In the genomic region with DNA sequence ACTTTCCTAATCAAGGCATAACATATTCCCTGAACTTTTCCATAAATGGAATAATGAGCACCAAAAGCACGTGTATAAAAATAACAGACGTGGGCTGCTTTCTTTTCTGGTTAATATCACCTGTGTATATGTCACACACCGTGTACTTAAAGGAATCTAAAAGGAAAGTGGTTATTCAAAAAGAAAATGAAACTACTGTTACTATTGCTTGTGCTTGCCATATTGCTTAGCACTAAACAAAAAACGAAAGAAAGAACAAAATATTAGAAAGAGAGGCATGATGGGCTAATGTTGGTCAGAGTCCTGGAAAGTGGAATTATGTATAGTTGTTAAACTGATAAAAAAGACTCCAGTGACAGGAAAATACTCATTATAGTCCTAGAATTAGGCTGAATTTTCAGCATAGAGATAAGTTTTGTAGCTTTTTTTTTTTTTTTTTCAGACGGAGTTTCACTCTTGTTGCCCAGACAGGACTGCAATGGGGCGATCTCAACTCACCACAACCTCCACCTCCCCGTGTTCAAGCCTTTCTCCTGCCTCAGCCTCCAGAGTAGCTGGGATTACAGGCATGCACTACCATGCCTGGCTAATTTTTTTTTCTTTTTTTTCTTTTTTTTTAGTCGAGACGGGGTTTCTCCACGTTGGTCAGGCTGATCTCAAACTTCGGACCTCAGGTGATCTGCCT, we compare ENCODE assay signal across 17 cellular contexts.
A peak's percentile ranks its signal among the peaks of the same experiment; 100 is the strongest.
DNase-seq lines count a peak whose midpoint lies in the region; ATAC-seq and TF ChIP-seq lines count a peak whose summit lies in the region.
"Had no signal": no experiment of that assay in that cellular context is flagged by ENCODE, and none has a peak within 500 bp of the region (broad histone marks: within the 10 kb centered on the region; RNA-seq: fewer than 3 reads in every experiment).

No MANE protein-coding gene starts in this region.

- ATAC-seq in GM18508 (IDR thresholded peaks at IDR 0.05; ENCODE audit: insufficient read depth, unreplicated experiment) (peak; percentile 76), GM21526 (IDR thresholded peaks at IDR 0.05; ENCODE audit: low FRiP score, unreplicated experiment) (peak; percentile 84), HG03175 (IDR thresholded peaks at IDR 0.05; ENCODE audit: unreplicated experiment) (peak; percentile 65)
- ATAC-seq in activated T-cell treated with anti-CD3 and anti-CD28 coated beads, Interleukin-2, amount 50 U/mL, for 72 hours (replicated peaks in 1 of 2): no peak
- ATAC-seq: Panc1 had no signal

- peaks cover 0 to 2% of the 10 kb centered on the region in 2 donors for H3K36me3 Mint-ChIP-seq in activated T-cell treated with anti-CD3 and anti-CD28 coated beads, Interleukin-2, amount 50 U/mL, for 72 hours (ENCODE audit: insufficient read depth in 2 of 2)

- peak overlapping the region; percentile 19 for H3K4me2 ChIP-seq in SU-DHL-6 (ENCODE audit: low read depth, low read length, poor library complexity, severe bottlenecking)
- H3K4me2 ChIP-seq: BLaER1 treated with 17β-estradiol and CSF1 and Interleukin-3, amounts not matched to agents 10 nM and 100 nM had no signal

- H3K36me3 ChIP-seq in SU-DHL-6 (ENCODE audit: low read length) (no peaks in the 10 kb centered on the region), WERI-Rb-1 (no peaks in the 10 kb centered on the region)
- H3K36me3 ChIP-seq: BLaER1 treated with 17β-estradiol and CSF1 and Interleukin-3, amounts not matched to agents 10 nM and 100 nM had no signal

- H3K27me3 Mint-ChIP-seq in activated T-cell treated with anti-CD3 and anti-CD28 coated beads, Interleukin-2, amount 50 U/mL, for 72 hours (ENCODE audit: low read depth): no peaks in the 10 kb centered on the region
- H3K27me3 Mint-ChIP-seq: activated CD4-positive, alpha-beta T cell treated with anti-CD3 and anti-CD28 coated beads, Interleukin-2, amount 10 ng/mL, durations not matched to agents 7 days and 5 days had no signal

- DNase-seq in activated T-cell treated with anti-CD3 and anti-CD28 coated beads, Interleukin-2, amount 50 U/mL, for 72 hours: no peak
- DNase-seq in occipital lobe (lab: John Stamatoyannopoulos, UW): no peak
- no peak for DNase-seq in WERI-Rb-1
- no peak for DNase-seq in NCI-H2081 treated with DMSO at 0.1 percent for 48 hours (lab: John Stamatoyannopoulos, UW)
- DNase-seq: activated CD4-positive, alpha-beta T cell treated with anti-CD3 and anti-CD28 coated beads, Interleukin-2, amount 10 ng/mL, durations not matched to agents 7 days and 5 days; effector CD4-positive, alpha-beta T cell; kidney glomerular epithelial cell; NCI-H2171; stimulated activated CD4-positive, alpha-beta T cell treated with anti-CD3 and anti-CD28 coated beads, Interleukin-2, amount 100 ng/mL, for 24 hours; stimulated activated naive CD4-positive, alpha-beta T cell had no signal

- H3K9me3 ChIP-seq in SU-DHL-6 (ENCODE audit: insufficient read depth, low read length) (no peaks in the 10 kb centered on the region), WERI-Rb-1 (ENCODE audit: severe bottlenecking) (no peaks in the 10 kb centered on the region)

- H2AFZ ChIP-seq in SU-DHL-6 (ENCODE audit: low read depth, low read length, severe bottlenecking): no peak overlapping the region

- TF ChIP-seq CTCF in SU-DHL-6 (IDR thresholded peaks at IDR 0.05; ENCODE audit: insufficient read depth, low read length, poor library complexity, severe bottlenecking) (no peak), WERI-Rb-1 (IDR thresholded peaks at IDR 0.05; ENCODE audit: low read depth, low read length) (no peak)

- no peaks in the 10 kb centered on the region for H3F3A ChIP-seq in SU-DHL-6 (ENCODE audit: insufficient read depth)

- no peaks in the 10 kb centered on the region for H3K9me2 ChIP-seq in SU-DHL-6 (replicated peaks; ENCODE audit: insufficient read depth, low read length)

- no peaks in the 10 kb centered on the region for H4K20me1 ChIP-seq in SU-DHL-6 (ENCODE audit: low read depth, low read length)
- H4K20me1 ChIP-seq: BLaER1 treated with 17β-estradiol and CSF1 and Interleukin-3, amounts not matched to agents 10 nM and 100 nM had no signal

- H3K27ac ChIP-seq in SU-DHL-6 (ENCODE audit: low read depth, low read length) (no peak overlapping the region), WERI-Rb-1 (no peak overlapping the region)
- H3K27ac ChIP-seq: BLaER1 treated with 17β-estradiol and CSF1 and Interleukin-3, amounts not matched to agents 10 nM and 100 nM had no signal

- no peak overlapping the region for H3K4me3 Mint-ChIP-seq in activated T-cell treated with anti-CD3 and anti-CD28 coated beads, Interleukin-2, amount 50 U/mL, for 72 hours
- H3K4me3 Mint-ChIP-seq: activated CD4-positive, alpha-beta T cell treated with anti-CD3 and anti-CD28 coated beads, Interleukin-2, amount 10 ng/mL, durations not matched to agents 7 days and 5 days had no signal

- no peaks in the 10 kb centered on the region for H3K79me2 ChIP-seq in SU-DHL-6 (ENCODE audit: insufficient read depth, low read length)

- H3K27me3 ChIP-seq in SU-DHL-6 (ENCODE audit: low read length) (no peaks in the 10 kb centered on the region), WERI-Rb-1 (ENCODE audit: insufficient read depth, low read depth, severe bottlenecking) (no peaks in the 10 kb centered on the region)
- H3K27me3 ChIP-seq: BLaER1 treated with 17β-estradiol and CSF1 and Interleukin-3, amounts not matched to agents 10 nM and 100 nM had no signal

- H3K9me3 Mint-ChIP-seq in activated T-cell treated with anti-CD3 and anti-CD28 coated beads, Interleukin-2, amount 50 U/mL, for 72 hours: peaks cover 7 to 9% of the 10 kb centered on the region in 2 donors

- no peak overlapping the region for H3K9ac ChIP-seq in SU-DHL-6 (ENCODE audit: low read length)
- H3K9ac ChIP-seq: BLaER1 treated with 17β-estradiol and CSF1 and Interleukin-3, amounts not matched to agents 10 nM and 100 nM had no signal

- H3K4me1 Mint-ChIP-seq in activated T-cell treated with anti-CD3 and anti-CD28 coated beads, Interleukin-2, amount 50 U/mL, for 72 hours (ENCODE audit: low read depth): no peaks in the 10 kb centered on the region
- H3K4me1 Mint-ChIP-seq: activated CD4-positive, alpha-beta T cell treated with anti-CD3 and anti-CD28 coated beads, Interleukin-2, amount 10 ng/mL, durations not matched to agents 7 days and 5 days had no signal

- H3K4me3 ChIP-seq in SU-DHL-6 (ENCODE audit: insufficient read depth, low read length, poor library complexity, severe bottlenecking) (no peak overlapping the region), WERI-Rb-1 (ENCODE audit: low read depth, low read length) (no peak overlapping the region)
- H3K4me3 ChIP-seq: BLaER1 treated with 17β-estradiol and CSF1 and Interleukin-3, amounts not matched to agents 10 nM and 100 nM had no signal

- H3K27ac Mint-ChIP-seq in activated T-cell treated with anti-CD3 and anti-CD28 coated beads, Interleukin-2, amount 50 U/mL, for 72 hours: no peak overlapping the region
- H3K27ac Mint-ChIP-seq: activated CD4-positive, alpha-beta T cell treated with anti-CD3 and anti-CD28 coated beads, Interleukin-2, amount 10 ng/mL, durations not matched to agents 7 days and 5 days; activated T-helper 2 cell treated with anti-CD3 and anti-CD28 coated beads, Interferon-gamma antibody, Interleukin-2, Interleukin-4, amounts not matched to agents 10 μg/mL and 5 μg/mL and 100 μg/mL, durations not matched to agents 14 hours and 24 hours and 36 hours had no signal

Comparison
In these comparisons a context has a peak if more than half of its experiments do, and no peak if none do; other contexts are left out.
1. ATAC-seq: peak in GM18508 (single experiment), GM21526 (single experiment) and HG03175 (single experiment); none in activated T-cell treated with anti-CD3 and anti-CD28 coated beads, Interleukin-2, amount 50 U/mL, for 72 hours (0 of 2).